ENCODE assay signal across 11 cellular contexts in the genomic region with DNA sequence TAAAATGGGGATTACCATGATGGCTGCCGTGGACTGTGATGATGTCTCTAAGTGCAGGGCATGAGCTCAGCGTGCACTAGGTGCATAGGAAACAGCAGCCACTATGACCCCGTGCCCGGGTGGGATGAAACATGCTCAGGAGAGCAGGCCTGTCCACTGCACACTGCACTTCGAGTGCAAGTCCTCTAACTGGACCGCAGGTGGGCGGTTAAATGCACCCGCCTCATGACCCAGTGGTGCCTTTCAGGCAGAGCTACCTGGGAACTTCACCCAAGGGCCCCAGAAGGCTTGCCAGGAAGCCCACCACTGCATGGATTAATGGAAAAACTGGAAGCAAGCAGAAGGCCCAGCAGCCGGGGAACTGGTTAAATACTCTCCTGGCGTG.
"Had no signal": no experiment of that assay in that cellular context is flagged by ENCODE, and none has a peak within 500 bp of the region (broad histone marks: within the 10 kb centered on the region; RNA-seq: fewer than 3 reads in every experiment).

No MANE protein-coding gene starts in this region.

- H3K4me3 Mint-ChIP-seq: neural crest cell had no signal

- H3K27ac ChIP-seq: cardiac muscle cell, colonic mucosa, transverse colon had no signal

- H3K4me3 ChIP-seq: cardiac muscle cell, colonic mucosa, heart right ventricle, skin epidermis, transverse colon had no signal

- H3K36me3 ChIP-seq: cardiac muscle cell, colonic mucosa had no signal

- H3K4me1 ChIP-seq: colonic mucosa had no signal

- DNase-seq: activated T-cell treated with anti-CD3 and anti-CD28 coated beads, Interleukin-2, amount 50 U/mL, for 1 hour; colonic mucosa; effector CD4-positive, alpha-beta T cell; foreskin melanocyte; stimulated activated CD4-positive, alpha-beta T cell treated with anti-CD3 and anti-CD28 coated beads, Interleukin-4, amount 100 ng/mL, for 4 hours; transverse colon had no signal

- H3K9me3 ChIP-seq: colonic mucosa, heart right ventricle, transverse colon had no signal

- H3K4me1 Mint-ChIP-seq: neural crest cell had no signal

- H3K27me3 ChIP-seq: colonic mucosa, heart right ventricle, transverse colon had no signal

- FAIRE-seq: keratinocyte had no signal
